10 cellular contexts compared by ENCODE assay signal in the genomic region with DNA sequence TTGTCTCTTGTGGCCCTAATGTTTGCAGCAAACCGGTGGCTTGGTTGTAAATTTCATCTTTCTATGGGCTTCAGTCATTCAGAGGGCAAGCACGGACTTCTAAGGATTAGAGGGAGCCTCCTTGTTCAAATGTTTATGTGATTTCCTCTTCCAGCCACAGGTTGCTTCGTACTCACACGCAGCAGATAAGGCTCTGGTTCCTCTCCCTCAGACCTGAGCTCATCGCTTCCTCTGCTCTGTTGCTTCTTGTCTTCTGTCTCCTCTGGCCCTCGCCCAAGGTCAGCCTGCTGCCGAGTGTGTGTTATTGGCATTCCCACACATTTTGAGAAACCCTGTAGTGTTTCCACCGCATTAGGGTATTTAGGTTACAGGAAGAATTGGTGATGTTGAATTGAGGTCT. TPM values are rescaled to one million over a fixed set of nuclear protein-coding genes. Genes with fewer than 3 reads are reported as not detected.
DNase-seq lines count a peak whose midpoint lies in the region; ATAC-seq and TF ChIP-seq lines count a peak whose summit lies in the region.
"Had no signal": no experiment of that assay in that cellular context is flagged by ENCODE, and none has a peak within 500 bp of the region (broad histone marks: within the 10 kb centered on the region; RNA-seq: fewer than 3 reads in every experiment).

No MANE protein-coding gene starts in this region.

- intact Hi-C loops in activated T-helper 1 cell treated with anti-CD3 and anti-CD28 coated beads, Interleukin-12 subunit alpha, Interleukin-12 subunit beta, Interleukin-2, Interleukin-4 antibody, amounts not matched to agents 30 ng/mL and 10 ng/mL and 1 ng/mL, durations not matched to agents 14 hours and 24 hours and 36 hours (cut with micrococcal nuclease), result loop anchor here (1.0 to 2.0 kb wide), 5 partner anchors 9 to 288 kb away; a partner anchor contains a TSS

- H3K27me3 Mint-ChIP-seq in activated T-helper 1 cell treated with anti-CD3 and anti-CD28 coated beads, Interleukin-12 subunit alpha, Interleukin-12 subunit beta, Interleukin-2, Interleukin-4 antibody, amounts not matched to agents 30 ng/mL and 10 ng/mL and 1 ng/mL, durations not matched to agents 14 hours and 24 hours and 36 hours (ENCODE audit: insufficient read depth), result peaks cover 16% of the 10 kb centered on the region
- peaks cover 1% of the 10 kb centered on the region for H3K27me3 Mint-ChIP-seq in endothelial cell (ENCODE audit: unreplicated experiment)

- no peak for TF ChIP-seq CTCF in AG10803 (conservative IDR thresholded peaks at IDR 0.05; ENCODE audit: low read length)
- no peak for TF ChIP-seq CTCF in fibroblast of the aortic adventitia (IDR thresholded peaks at IDR 0.05; ENCODE audit: insufficient read depth, low read length)
- no peak for TF ChIP-seq CTCF in endothelial cell (IDR thresholded peaks at IDR 0.05; ENCODE audit: unreplicated experiment)

- H3K4me3 Mint-ChIP-seq in activated T-helper 1 cell treated with anti-CD3 and anti-CD28 coated beads, Interleukin-12 subunit alpha, Interleukin-12 subunit beta, Interleukin-2, Interleukin-4 antibody, amounts not matched to agents 30 ng/mL and 10 ng/mL and 1 ng/mL, durations not matched to agents 14 hours and 24 hours and 36 hours, result peak overlapping the region; percentile 63
- H3K4me3 Mint-ChIP-seq in endothelial cell (ENCODE audit: unreplicated experiment), result no peak overlapping the region

- peaks cover 23% of the 10 kb centered on the region for H3K4me1 Mint-ChIP-seq in activated T-helper 1 cell treated with anti-CD3 and anti-CD28 coated beads, Interleukin-12 subunit alpha, Interleukin-12 subunit beta, Interleukin-2, Interleukin-4 antibody, amounts not matched to agents 30 ng/mL and 10 ng/mL and 1 ng/mL, durations not matched to agents 14 hours and 24 hours and 36 hours (ENCODE audit: low read depth)
- H3K4me1 Mint-ChIP-seq in endothelial cell (ENCODE audit: unreplicated experiment), result peaks cover 8% of the 10 kb centered on the region

- ATAC-seq in GM19328 (IDR thresholded peaks at IDR 0.05; ENCODE audit: unreplicated experiment) (no peak), GM21737 (IDR thresholded peaks at IDR 0.05; ENCODE audit: unreplicated experiment) (no peak)

- H3K27ac Mint-ChIP-seq in activated T-helper 1 cell treated with anti-CD3 and anti-CD28 coated beads, Interleukin-12 subunit alpha, Interleukin-12 subunit beta, Interleukin-2, Interleukin-4 antibody, amounts not matched to agents 30 ng/mL and 10 ng/mL and 1 ng/mL, durations not matched to agents 14 hours and 24 hours and 36 hours, result peak overlapping the region; percentile 94
- no peak overlapping the region for H3K27ac Mint-ChIP-seq in endothelial cell (ENCODE audit: unreplicated experiment)

- no peaks in the 10 kb centered on the region for H3K9me3 Mint-ChIP-seq in activated T-helper 1 cell treated with anti-CD3 and anti-CD28 coated beads, Interleukin-12 subunit alpha, Interleukin-12 subunit beta, Interleukin-2, Interleukin-4 antibody, amounts not matched to agents 30 ng/mL and 10 ng/mL and 1 ng/mL, durations not matched to agents 14 hours and 24 hours and 36 hours
- no peaks in the 10 kb centered on the region for H3K9me3 Mint-ChIP-seq in endothelial cell (ENCODE audit: unreplicated experiment)

- no peaks in the 10 kb centered on the region for H3K36me3 Mint-ChIP-seq in activated T-helper 1 cell treated with anti-CD3 and anti-CD28 coated beads, Interleukin-12 subunit alpha, Interleukin-12 subunit beta, Interleukin-2, Interleukin-4 antibody, amounts not matched to agents 30 ng/mL and 10 ng/mL and 1 ng/mL, durations not matched to agents 14 hours and 24 hours and 36 hours (ENCODE audit: low read depth)
- H3K36me3 Mint-ChIP-seq in endothelial cell (ENCODE audit: low read depth, unreplicated experiment), result no peaks in the 10 kb centered on the region

- DNase-seq in AG10803 (ENCODE audit: low read depth) (peak; percentile 34), MV-4-11 (lab: John Stamatoyannopoulos, UW) (peak; percentile 54), fibroblast of the aortic adventitia (ENCODE audit: low read depth) (peak; percentile 51), endothelial cell (ENCODE audit: low spot score) (no peak), NCI-H1417 treated with DMSO at 0.1 percent for 48 hours (lab: John Stamatoyannopoulos, UW) (no peak)
- DNase-seq in activated T-helper 1 cell treated with anti-CD3 and anti-CD28 coated beads, Interleukin-12 subunit alpha, Interleukin-12 subunit beta, Interleukin-2, Interleukin-4 antibody, amounts not matched to agents 30 ng/mL and 10 ng/mL and 1 ng/mL, durations not matched to agents 14 hours and 24 hours and 36 hours (ENCODE audit: low spot score), result no peak

- H3K4me3 ChIP-seq in AG10803 (ENCODE audit: low read length) (no peak overlapping the region), fibroblast of the aortic adventitia (ENCODE audit: low read depth, low read length) (no peak overlapping the region)
- H3K4me3 ChIP-seq: lung, vagina had no signal

RNA-seq across cellular contexts. Expression of a gene that starts 44.0 kb away (rescaled TPM):
- 234 and 235 TPM in 2 replicates for total RNA-seq in activated T-helper 1 cell treated with anti-CD3 and anti-CD28 coated beads, Interleukin-12 subunit alpha, Interleukin-12 subunit beta, Interleukin-2, Interleukin-4 antibody, amounts not matched to agents 30 ng/mL and 10 ng/mL and 1 ng/mL, durations not matched to agents 14 hours and 24 hours and 36 hours
- 77.4 and 415 TPM in 2 replicates for total RNA-seq in fibroblast of the aortic adventitia (ENCODE audit: low replicate concordance)
- 298 TPM for total RNA-seq in endothelial cell (ENCODE audit: unreplicated experiment)

RNA-seq across cellular contexts. Expression of a gene that starts 58.3 kb away (rescaled TPM):
- total RNA-seq in activated T-helper 1 cell treated with anti-CD3 and anti-CD28 coated beads, Interleukin-12 subunit alpha, Interleukin-12 subunit beta, Interleukin-2, Interleukin-4 antibody, amounts not matched to agents 30 ng/mL and 10 ng/mL and 1 ng/mL, durations not matched to agents 14 hours and 24 hours and 36 hours, result 330 and 334 TPM in 2 replicates
- 251 and 733 TPM in 2 replicates for total RNA-seq in fibroblast of the aortic adventitia (ENCODE audit: low replicate concordance)
- 430 TPM for total RNA-seq in endothelial cell (ENCODE audit: unreplicated experiment)

Comparison
In these comparisons a context has a peak if more than half of its experiments do, and no peak if none do; other contexts are left out.
1. DNase-seq: peak in AG10803 (single experiment), MV-4-11 (single experiment) and fibroblast of the aortic adventitia (single experiment); none in activated T-helper 1 cell treated with anti-CD3 and anti-CD28 coated beads, Interleukin-12 subunit alpha, Interleukin-12 subunit beta, Interleukin-2, Interleukin-4 antibody, amounts not matched to agents 30 ng/mL and 10 ng/mL and 1 ng/mL, durations not matched to agents 14 hours and 24 hours and 36 hours (single experiment), endothelial cell (single experiment) and NCI-H1417 treated with DMSO at 0.1 percent for 48 hours (single experiment).